ENCODE assay signal across 19 cellular contexts in genomic region chr7:1279895-1280294, GRCh38. TPM values are rescaled to one million over a fixed set of nuclear protein-coding genes. Genes with fewer than 3 reads are reported as not detected.
"Had no signal": no experiment of that assay in that cellular context is flagged by ENCODE, and none has a peak within 500 bp of the region (broad histone marks: within the 10 kb centered on the region; RNA-seq: fewer than 3 reads in every experiment).

No MANE protein-coding gene starts in this region.

RNA-seq across cellular contexts. Expression of gene UNCX, which starts 47.2 kb away (rescaled TPM):
- total RNA-seq: activated naive CD4-positive, alpha-beta T cell treated with anti-CD3 and anti-CD28 coated beads for 36 hours; activated naive CD4-positive, alpha-beta T cell treated with anti-CD3 and anti-CD28 coated beads, Interleukin-2, amount 50 U/mL, for 72 hours; activated naive CD8-positive, alpha-beta T cell treated with anti-CD3 and anti-CD28 coated beads for 36 hours; activated naive CD8-positive, alpha-beta T cell treated with anti-CD3 and anti-CD28 coated beads, Interleukin-2, amount 10 ng/mL, durations not matched to agents 7 days and 5 days; activated T-cell treated with anti-CD3 and anti-CD28 coated beads, Interleukin-2, amount 50 U/mL, for 4 hours; activated T-cell treated with anti-CD3 and anti-CD28 coated beads, Interleukin-2, amount 50 U/mL, for 72 hours; activated T-helper 1 cell treated with anti-CD3 and anti-CD28 coated beads, Interleukin-12 subunit alpha, Interleukin-12 subunit beta, Interleukin-2, Interleukin-4 antibody, amounts not matched to agents 30 ng/mL and 10 ng/mL and 1 ng/mL, durations not matched to agents 14 hours and 24 hours and 36 hours; activated T-helper 17 cell treated with anti-CD3 and anti-CD28 coated beads, Interleukin-2, amount 50 U/mL, for 72 hours; activated T-helper 2 cell treated with anti-CD3 and anti-CD28 coated beads, Interferon-gamma antibody, Interleukin-2, Interleukin-4, amounts not matched to agents 10 μg/mL and 5 μg/mL and 100 μg/mL, durations not matched to agents 14 hours and 24 hours and 36 hours; adrenal gland; aorta; ascending aorta; astrocyte; body of pancreas; breast epithelium; bronchial epithelial cell; cardiac septum; chondrocyte had no signal
- polyA plus RNA-seq: adipose tissue, adrenal gland, aorta had no signal
